16 cellular contexts compared by ENCODE assay signal in genomic region chr3:128326051-128326823, GRCh38.
DNase-seq lines count a peak whose midpoint lies in the region; ATAC-seq and TF ChIP-seq lines count a peak whose summit lies in the region.
"Had no signal": no experiment of that assay in that cellular context is flagged by ENCODE, and none has a peak within 500 bp of the region (broad histone marks: within the 10 kb centered on the region; RNA-seq: fewer than 3 reads in every experiment).

No MANE protein-coding gene starts in this region.

- H3K27ac ChIP-seq in right cardiac atrium (ENCODE audit: low read length) = no peak overlapping the region
- no peak overlapping the region for H3K27ac ChIP-seq in OCI-LY7 (ENCODE audit: low read depth, low read length, poor library complexity, severe bottlenecking)
- H3K27ac ChIP-seq in testis = no peak overlapping the region
- H3K27ac ChIP-seq in prostate gland = no peak overlapping the region
- H3K27ac ChIP-seq: BLaER1, cardiac muscle cell, upper lobe of left lung had no signal

- H2AFZ ChIP-seq in OCI-LY7 (ENCODE audit: low read length) = no peak overlapping the region
- H2AFZ ChIP-seq: GM23338 had no signal

- no peak for TF ChIP-seq CTCF in OCI-LY7 (conservative IDR thresholded peaks at IDR 0.05; ENCODE audit: low read length)
- TF ChIP-seq CTCF in testis (IDR thresholded peaks at IDR 0.05) = no peak
- TF ChIP-seq CTCF in prostate gland (IDR thresholded peaks at IDR 0.05) = no peak

- no peaks in the 10 kb centered on the region for H4K20me1 ChIP-seq in OCI-LY7 (ENCODE audit: insufficient read depth, low read length)
- H4K20me1 ChIP-seq: BLaER1 had no signal

- no peaks in the 10 kb centered on the region for H3K27me3 ChIP-seq in right cardiac atrium (ENCODE audit: control insufficient read depth, insufficient read depth)
- H3K27me3 ChIP-seq in testis = no peaks in the 10 kb centered on the region
- H3K27me3 ChIP-seq in prostate gland (replicated peaks; ENCODE audit: insufficient read depth) = no peaks in the 10 kb centered on the region
- H3K27me3 ChIP-seq: BLaER1, cardiac muscle cell, upper lobe of left lung had no signal

- H3K9me3 ChIP-seq in right cardiac atrium (ENCODE audit: control insufficient read depth, low read length) (no peaks in the 10 kb centered on the region), OCI-LY7 (ENCODE audit: low read length) (no peaks in the 10 kb centered on the region), testis (no peaks in the 10 kb centered on the region), prostate gland (no peaks in the 10 kb centered on the region)
- H3K9me3 ChIP-seq: BLaER1, upper lobe of left lung had no signal

- H3K4me1 ChIP-seq in right cardiac atrium (ENCODE audit: control insufficient read depth, insufficient read depth, low read length) = no peaks in the 10 kb centered on the region
- no peaks in the 10 kb centered on the region for H3K4me1 ChIP-seq in OCI-LY7 (ENCODE audit: insufficient read depth, low read length, poor library complexity, severe bottlenecking)
- peaks cover 4% of the 10 kb centered on the region for H3K4me1 ChIP-seq in testis
- no peaks in the 10 kb centered on the region for H3K4me1 ChIP-seq in prostate gland (replicated peaks)

- no peaks in the 10 kb centered on the region for H3K9me2 ChIP-seq in OCI-LY7 (ENCODE audit: insufficient read depth, low read length)

- BruUV-seq in OCI-LY7 (replicated peaks; lab: Mats Ljungman, UMichigan) = no TSS peak

- ATAC-seq in right cardiac atrium (no peak), HG03280 (IDR thresholded peaks at IDR 0.05; ENCODE audit: unreplicated experiment) (no peak)
- ATAC-seq: GM23338 had no signal

- intact Hi-C loops in cardiac septum (cut with DNase I) = loop anchor here (10.0 kb wide), 1 partner anchor 231 kb away; no protein-coding TSS in a partner anchor
- intact Hi-C loops in right cardiac atrium (cut with DNase I) = loop anchor here in 1 of 4 donors (10.0 kb wide), 1 partner anchor 151 kb away; no protein-coding TSS in a partner anchor
- intact Hi-C loops in OCI-LY7 (cut with micrococcal nuclease; ENCODE audit: unreplicated experiment) = loop anchor here (10.0 kb wide), 1 partner anchor 231 kb away; no protein-coding TSS in a partner anchor
- intact Hi-C loops in testis (cut with DNase I; ENCODE audit: low total_unique reads) = no loop called here
- intact Hi-C loops in prostate gland (cut with DNase I) = no loop called here

- H3K4me3 ChIP-seq in right cardiac atrium (ENCODE audit: low read length) = no peak overlapping the region
- H3K4me3 ChIP-seq in OCI-LY7 (ENCODE audit: low read depth, low read length, poor library complexity, severe bottlenecking) = no peak overlapping the region
- no peak overlapping the region for H3K4me3 ChIP-seq in testis
- no peak overlapping the region for H3K4me3 ChIP-seq in prostate gland
- H3K4me3 ChIP-seq: BLaER1, cardiac muscle cell, GM23338, upper lobe of left lung had no signal

- no peaks in the 10 kb centered on the region for H3K79me2 ChIP-seq in OCI-LY7 (ENCODE audit: insufficient read depth, low read depth, low read length)

- H3K4me2 ChIP-seq in OCI-LY7 (ENCODE audit: low read length) = no peak overlapping the region
- H3K4me2 ChIP-seq: BLaER1, GM23338 had no signal

- WGBS in right cardiac atrium = 88% methylated on average over 4 of the region's 4 CpGs
- WGBS in testis, 2 donors = 84 to 96% methylated on average over 4 of the region's 4 CpGs
- WGBS in prostate gland = 91% methylated on average over 4 of the region's 4 CpGs

- H3K36me3 ChIP-seq in OCI-LY7 (ENCODE audit: insufficient read depth, low read length) = no peaks in the 10 kb centered on the region
- no peaks in the 10 kb centered on the region for H3K36me3 ChIP-seq in testis (ENCODE audit: low read depth, missing control alignments)
- no peaks in the 10 kb centered on the region for H3K36me3 ChIP-seq in prostate gland
- H3K36me3 ChIP-seq: cardiac muscle cell, upper lobe of left lung had no signal

- POLR2A ChIA-PET in OCI-LY7 (lab: Charles Lee) = interaction anchor here (0.6 kb wide), 1 partner anchor 149 kb away, joined by 3 read pairs; no protein-coding TSS in a partner anchor

- DNase-seq in cardiac septum (ENCODE audit: low spot score) = peak; percentile 66
- DNase-seq in right cardiac atrium = no peak
- peak; percentile 21 for DNase-seq in OCI-LY7 (ENCODE audit: low spot score)
- DNase-seq in ecto neural progenitor cell (ENCODE audit: low spot score) = peak; percentile 21
- peak; percentile 3 for DNase-seq in testis
- DNase-seq in prostate gland (ENCODE audit: low spot score) = no peak
- no peak for DNase-seq in putamen (ENCODE audit: low spot score)
- DNase-seq: DMS153; effector CD8-positive, alpha-beta T cell; NCI-H2081; NCI-H510A treated with DMSO at 0.1 percent for 48 hours; upper lobe of left lung had no signal

- CTCF ChIA-PET in OCI-LY7 (lab: Charles Lee; ENCODE audit: unreplicated experiment) = no interaction called here

- no peak for TF ChIP-seq POLR2A in testis (IDR thresholded peaks at IDR 0.05)
- no peak for TF ChIP-seq POLR2A in prostate gland (IDR thresholded peaks at IDR 0.05)

Comparison
In these comparisons a context has a peak if more than half of its experiments do, and no peak if none do; other contexts are left out.
1. DNase-seq: peak in cardiac septum (single experiment), OCI-LY7 (single experiment), ecto neural progenitor cell (single experiment) and testis (single experiment); none in right cardiac atrium (0 of 3), prostate gland (single experiment) and putamen (single experiment).
2. intact Hi-C loops: an anchor here in cardiac septum (10.0 kb wide) and OCI-LY7 (10.0 kb wide); none called in testis and prostate gland.